Comparison of ENCODE assay signal across 1 cellular context in genomic region chr10:77629775-77630565, GRCh38.
TF ChIP-seq lines count a peak whose summit lies in the region.

No MANE protein-coding gene starts in this region.

TF ChIP-seq in SK-N-SH treated with all-trans-retinoic acid at 6 μM for 48 hours, 23 proteins besides CTCF, POLR2A, EP300 and RAD21 (continued from another document):
- TF ChIP-seq TSHZ2 (CRISPR knock-in tag; IDR thresholded peaks at IDR 0.05): no peak
- no peak for TF ChIP-seq PPARA (CRISPR knock-in tag; IDR thresholded peaks at IDR 0.05; ENCODE audit: borderline replicate concordance)
- TF ChIP-seq ZFP3 (CRISPR knock-in tag; IDR thresholded peaks at IDR 0.05): no peak
- no peak for TF ChIP-seq BACH2 (CRISPR knock-in tag; IDR thresholded peaks at IDR 0.05; ENCODE audit: borderline replicate concordance)
- TF ChIP-seq ZFP30 (CRISPR knock-in tag; IDR thresholded peaks at IDR 0.05): no peak
- TF ChIP-seq ESRRG (CRISPR knock-in tag; IDR thresholded peaks at IDR 0.05): no peak
- TF ChIP-seq SNAI2 (CRISPR knock-in tag; IDR thresholded peaks at IDR 0.05): no peak
- no peak for TF ChIP-seq TOX (CRISPR knock-in tag; IDR thresholded peaks at IDR 0.05; ENCODE audit: borderline replicate concordance)
- TF ChIP-seq ISL1 (CRISPR knock-in tag; IDR thresholded peaks at IDR 0.05): no peak
